Comparison of ENCODE assay signal across 9 cellular contexts in genomic region chr19:1275976-1276619, GRCh38. TPM values are rescaled to one million over a fixed set of nuclear protein-coding genes. Genes with fewer than 3 reads are reported as not detected.
A peak's percentile ranks its signal among the peaks of the same experiment; 100 is the strongest.
DNase-seq lines count a peak whose midpoint lies in the region; ATAC-seq and TF ChIP-seq lines count a peak whose summit lies in the region.
"Had no signal": no experiment of that assay in that cellular context is flagged by ENCODE, and none has a peak within 500 bp of the region (broad histone marks: within the 10 kb centered on the region; RNA-seq: fewer than 3 reads in every experiment).

No MANE protein-coding gene starts in this region.

- H3K4me1 ChIP-seq in iPS-20b (ENCODE audit: insufficient read depth, low read length) = peaks cover 5% of the 10 kb centered on the region
- peaks cover 48 to 72% (median 61%) of the 10 kb centered on the region in 4 donors for H3K4me1 ChIP-seq in stomach

- H3K27ac ChIP-seq in iPS-20b (ENCODE audit: low read length) (peak overlapping the region; percentile 78), stomach (peak overlapping the region; percentile 97 to 100 (median 99))

- peak; percentile 51 to 73 for DNase-seq in activated naive CD4-positive, alpha-beta T cell treated with anti-CD3 and anti-CD28 coated beads, Interleukin-2, amount 50 U/mL, for 72 hours (ENCODE audit: low spot score in 2 of 2)
- DNase-seq in stomach (no peak), NCI-H1092 treated with DMSO at 0.1 percent for 48 hours (lab: John Stamatoyannopoulos, UW) (no peak), NOMO-1 treated with dmso at 0.1 percent for 144 hours (lab: John Stamatoyannopoulos, UW; ENCODE audit: unreplicated experiment) (no peak)

- peak overlapping the region; percentile 88 to 96 for H3K27ac Mint-ChIP-seq in activated naive CD4-positive, alpha-beta T cell treated with anti-CD3 and anti-CD28 coated beads, Interleukin-2, amount 50 U/mL, for 72 hours

- H3K27me3 ChIP-seq in iPS-20b (ENCODE audit: insufficient read depth, low read length) (no peaks in the 10 kb centered on the region), stomach (peaks cover 0 to 1% (median 0%) of the 10 kb centered on the region in 3 donors)

- peak overlapping the region; percentile 93 for H3K9ac ChIP-seq in iPS-20b (ENCODE audit: low read depth, low read length)

- H3K36me3 Mint-ChIP-seq in activated naive CD4-positive, alpha-beta T cell treated with anti-CD3 and anti-CD28 coated beads, Interleukin-2, amount 50 U/mL, for 72 hours = peaks cover 32 to 37% of the 10 kb centered on the region in 2 donors

- WGBS in stomach, 5 donors = 9 to 33% (median 11%) methylated on average over 11 to 43 of the region's 43 CpGs

- intact Hi-C loops in stomach (cut with DNase I; ENCODE audit: low total_unique reads) = no loop called here

- no peak for TF ChIP-seq POLR2A in stomach (IDR thresholded peaks at IDR 0.05)

- no peak for TF ChIP-seq EP300 in stomach (IDR thresholded peaks at IDR 0.05)

- no peaks in the 10 kb centered on the region for H3K9me3 Mint-ChIP-seq in activated naive CD4-positive, alpha-beta T cell treated with anti-CD3 and anti-CD28 coated beads, Interleukin-2, amount 50 U/mL, for 72 hours

- no peak for TF ChIP-seq CTCF in stomach (IDR thresholded peaks at IDR 0.05)

- H3K36me3 ChIP-seq in iPS-20b (ENCODE audit: insufficient read depth, low read depth, low read length) (peaks cover 43% of the 10 kb centered on the region), stomach (peaks cover 56 to 72% (median 64%) of the 10 kb centered on the region in 4 donors)

- ATAC-seq in HG03378 (IDR thresholded peaks at IDR 0.05; ENCODE audit: unreplicated experiment) (peak; percentile 10), GM21526 (IDR thresholded peaks at IDR 0.05; ENCODE audit: low FRiP score, unreplicated experiment) (no peak), GM19452 (IDR thresholded peaks at IDR 0.05; ENCODE audit: unreplicated experiment) (no peak)
- ATAC-seq in activated naive CD4-positive, alpha-beta T cell treated with anti-CD3 and anti-CD28 coated beads, Interleukin-2, amount 50 U/mL, for 72 hours = no peak

- H3K9me3 ChIP-seq in iPS-20b (ENCODE audit: insufficient read depth, low read depth, low read length) (no peaks in the 10 kb centered on the region), stomach (no peaks in the 10 kb centered on the region)

- peak overlapping the region; percentile 88 for H3K4me3 ChIP-seq in iPS-20b (ENCODE audit: low read length)
- H3K4me3 ChIP-seq in stomach = peak overlapping the region; percentile 66 to 76 (median 68)

RNA-seq across cellular contexts. Expression of gene FAM174C, which starts 0.8 kb away (rescaled TPM):
- total RNA-seq in activated naive CD4-positive, alpha-beta T cell treated with anti-CD3 and anti-CD28 coated beads, Interleukin-2, amount 50 U/mL, for 72 hours = 10 to 100 TPM; 42.1 to 76.0 TPM
- total RNA-seq in stomach = 100 to 1,000 TPM in 2 of 5 donors, 10 to 100 TPM in 2, 1 to 10 TPM in 1; 6.2 to 240 (median 23.7) TPM
- 100 to 1,000 TPM in 1 of 3 donors, 10 to 100 TPM in 2; 75.8 to 102 (median 80.3) TPM for polyA plus RNA-seq in stomach

RNA-seq across cellular contexts. Expression of gene CIRBP, which starts 7.0 kb away (rescaled TPM):
- total RNA-seq in activated naive CD4-positive, alpha-beta T cell treated with anti-CD3 and anti-CD28 coated beads, Interleukin-2, amount 50 U/mL, for 72 hours = 100 to 1,000 TPM; 148 to 157 TPM
- 100 to 1,000 TPM; 250 to 520 (median 327) TPM for total RNA-seq in stomach
- 100 to 1,000 TPM; 307 to 686 (median 385) TPM for polyA plus RNA-seq in stomach

RNA-seq across cellular contexts. Expression of gene EFNA2, which starts 9.6 kb away (rescaled TPM):
- under 1 TPM in 1 of 2 donors, not detected in 1; 0.25 TPM for total RNA-seq in activated naive CD4-positive, alpha-beta T cell treated with anti-CD3 and anti-CD28 coated beads, Interleukin-2, amount 50 U/mL, for 72 hours
- total RNA-seq in stomach = 10 to 100 TPM in 1 of 5 donors, under 1 TPM in 1, not detected in 3; 0.55 to 21.1 TPM
- polyA plus RNA-seq in stomach = under 1 TPM in 1 of 3 donors, not detected in 2; 0.15 TPM
- total RNA-seq: M059J had no signal

RNA-seq across cellular contexts. Expression of gene MIDN, which starts 27.7 kb away (rescaled TPM):
- 100 to 1,000 TPM in 1 of 2 donors, 10 to 100 TPM in 1; 52.9 to 113 TPM for total RNA-seq in activated naive CD4-positive, alpha-beta T cell treated with anti-CD3 and anti-CD28 coated beads, Interleukin-2, amount 50 U/mL, for 72 hours
- total RNA-seq in stomach = 100 to 1,000 TPM in 1 of 5 donors, 10 to 100 TPM in 4; 31.6 to 118 (median 54.6) TPM
- polyA plus RNA-seq in stomach = 10 to 100 TPM; 17.0 to 29.2 (median 21.0) TPM

RNA-seq across cellular contexts. Expression of gene ATP5F1D, which starts 34.5 kb away (rescaled TPM):
- 100 to 1,000 TPM; 114 to 201 TPM for total RNA-seq in activated naive CD4-positive, alpha-beta T cell treated with anti-CD3 and anti-CD28 coated beads, Interleukin-2, amount 50 U/mL, for 72 hours
- total RNA-seq in stomach = 100 to 1,000 TPM in 2 of 5 donors, 10 to 100 TPM in 3; 26.4 to 905 (median 37.9) TPM
- 100 to 1,000 TPM; 355 to 508 (median 358) TPM for polyA plus RNA-seq in stomach

Comparison
In these comparisons a context has a peak if more than half of its experiments do, and no peak if none do; other contexts are left out.
1. DNase-seq: peak in activated naive CD4-positive, alpha-beta T cell treated with anti-CD3 and anti-CD28 coated beads, Interleukin-2, amount 50 U/mL, for 72 hours (2 of 2); none in stomach (single experiment), NCI-H1092 treated with DMSO at 0.1 percent for 48 hours (single experiment) and NOMO-1 treated with dmso at 0.1 percent for 144 hours (single experiment).